In the genomic region with DNA sequence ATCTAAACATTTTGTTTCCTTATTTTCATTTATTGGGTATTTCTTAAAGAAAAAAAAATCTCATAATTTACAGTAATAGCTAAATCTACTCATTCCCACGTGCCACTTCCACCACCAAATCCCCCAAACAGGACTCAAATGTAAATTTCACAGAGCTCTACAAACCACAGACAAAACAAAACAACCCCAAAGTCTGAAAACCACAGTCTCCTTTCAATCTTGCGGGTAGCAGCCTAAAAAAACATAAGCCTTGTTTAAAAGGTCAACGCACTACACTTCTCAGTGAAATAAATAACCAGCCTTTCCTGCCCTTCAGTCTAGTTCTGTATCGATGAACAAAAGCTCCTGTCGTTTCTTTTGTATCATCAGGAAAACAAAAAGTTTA, we compare ENCODE assay signal across 8 cellular contexts.
A peak's percentile ranks its signal among the peaks of the same experiment; 100 is the strongest.
DNase-seq lines count a peak whose midpoint lies in the region; ATAC-seq, FAIRE-seq and TF ChIP-seq lines count a peak whose summit lies in the region.

No MANE protein-coding gene starts in this region.

- H3K27me3 ChIP-seq in right cardiac atrium (ENCODE audit: control insufficient read depth, insufficient read depth) = no peaks in the 10 kb centered on the region

- CTCF ChIA-PET in activated CD4-positive, alpha-beta T cell treated with anti-CD3 and anti-CD28 coated beads, Interleukin-2, amount 10 ng/mL, durations not matched to agents 7 days and 5 days (lab: Charles Lee) = interaction anchor here (0.8 to 5.4 kb wide), 10 partner anchors 9 to 141 kb away, joined by 3 to 51 read pairs (median 4); no protein-coding TSS in a partner anchor
- CTCF ChIA-PET in activated CD4-positive, alpha-beta memory T cell treated with anti-CD3 and anti-CD28 coated beads, Interleukin-2, amount 10 ng/mL, durations not matched to agents 7 days and 5 days (lab: Charles Lee) = interaction anchor here (0.6 to 6.0 kb wide), 18 partner anchors 11 to 413 kb away, joined by 3 to 93 read pairs (median 4); no protein-coding TSS in a partner anchor

- peaks cover 2% of the 10 kb centered on the region for H3K9me3 Mint-ChIP-seq in activated CD4-positive, alpha-beta T cell treated with anti-CD3 and anti-CD28 coated beads, Interleukin-2, amount 10 ng/mL, durations not matched to agents 7 days and 5 days
- no peaks in the 10 kb centered on the region for H3K9me3 Mint-ChIP-seq in activated CD4-positive, alpha-beta memory T cell treated with anti-CD3 and anti-CD28 coated beads, Interleukin-2, amount 10 ng/mL, durations not matched to agents 7 days and 5 days
- no peaks in the 10 kb centered on the region for H3K9me3 Mint-ChIP-seq in stimulated activated memory B cell treated with anti-CD40 and anti-IgM and Interleukin-4, amounts not matched to agents 10 μg/mL and 1 μg/mL and 100 μg/mL, for 72 hours

- WGBS in right cardiac atrium = 6% methylated on average over 5 of the region's 5 CpGs

- no peaks in the 10 kb centered on the region for H3K27me3 Mint-ChIP-seq in activated CD4-positive, alpha-beta T cell treated with anti-CD3 and anti-CD28 coated beads, Interleukin-2, amount 10 ng/mL, durations not matched to agents 7 days and 5 days
- no peaks in the 10 kb centered on the region for H3K27me3 Mint-ChIP-seq in activated CD4-positive, alpha-beta memory T cell treated with anti-CD3 and anti-CD28 coated beads, Interleukin-2, amount 10 ng/mL, durations not matched to agents 7 days and 5 days
- H3K27me3 Mint-ChIP-seq in stimulated activated memory B cell treated with anti-CD40 and anti-IgM and Interleukin-4, amounts not matched to agents 10 μg/mL and 1 μg/mL and 100 μg/mL, for 72 hours = no peaks in the 10 kb centered on the region

- peak overlapping the region; percentile 94 for H3K4me3 Mint-ChIP-seq in activated CD4-positive, alpha-beta T cell treated with anti-CD3 and anti-CD28 coated beads, Interleukin-2, amount 10 ng/mL, durations not matched to agents 7 days and 5 days
- H3K4me3 Mint-ChIP-seq in activated CD4-positive, alpha-beta memory T cell treated with anti-CD3 and anti-CD28 coated beads, Interleukin-2, amount 10 ng/mL, durations not matched to agents 7 days and 5 days = peak overlapping the region; percentile 86
- peak overlapping the region; percentile 94 for H3K4me3 Mint-ChIP-seq in stimulated activated memory B cell treated with anti-CD40 and anti-IgM and Interleukin-4, amounts not matched to agents 10 μg/mL and 1 μg/mL and 100 μg/mL, for 72 hours

- DNase-seq in activated CD4-positive, alpha-beta T cell treated with anti-CD3 and anti-CD28 coated beads, Interleukin-2, amount 10 ng/mL, durations not matched to agents 7 days and 5 days = peak; percentile 56
- DNase-seq in activated CD4-positive, alpha-beta T cell treated with anti-CD3 and anti-CD28 coated beads, Interleukin-2, amount 50 U/mL, for 48 hours = no peak
- DNase-seq in activated CD4-positive, alpha-beta memory T cell treated with anti-CD3 and anti-CD28 coated beads, Interleukin-2, amount 10 ng/mL, durations not matched to agents 7 days and 5 days = no peak
- no peak for DNase-seq in right cardiac atrium
- no peak for DNase-seq in RKO (ENCODE audit: low spot score)
- no peak for DNase-seq in D721Med (ENCODE audit: insufficient read length, low spot score)

- peak overlapping the region; percentile 28 for H3K27ac ChIP-seq in right cardiac atrium (ENCODE audit: low read length)

- no peak for FAIRE-seq in D721Med (lab: Jason Lieb, UNC)

- peak overlapping the region; percentile 97 for H3K27ac Mint-ChIP-seq in activated CD4-positive, alpha-beta T cell treated with anti-CD3 and anti-CD28 coated beads, Interleukin-2, amount 10 ng/mL, durations not matched to agents 7 days and 5 days
- peak overlapping the region; percentile 92 for H3K27ac Mint-ChIP-seq in activated CD4-positive, alpha-beta memory T cell treated with anti-CD3 and anti-CD28 coated beads, Interleukin-2, amount 10 ng/mL, durations not matched to agents 7 days and 5 days
- peak overlapping the region; percentile 94 for H3K27ac Mint-ChIP-seq in stimulated activated memory B cell treated with anti-CD40 and anti-IgM and Interleukin-4, amounts not matched to agents 10 μg/mL and 1 μg/mL and 100 μg/mL, for 72 hours

- TF ChIP-seq CTCF in D721Med (IDR thresholded peaks at IDR 0.05; ENCODE audit: insufficient read depth, missing control alignments) = no peak

- POLR2A ChIA-PET in activated CD4-positive, alpha-beta T cell treated with anti-CD3 and anti-CD28 coated beads, Interleukin-2, amount 10 ng/mL, durations not matched to agents 7 days and 5 days (lab: Charles Lee) = interaction anchor here (0.7 to 1.5 kb wide), 6 partner anchors 12 to 67 kb away, joined by 3 to 10 read pairs (median 4); no protein-coding TSS in a partner anchor
- POLR2A ChIA-PET in activated CD4-positive, alpha-beta memory T cell treated with anti-CD3 and anti-CD28 coated beads, Interleukin-2, amount 10 ng/mL, durations not matched to agents 7 days and 5 days (lab: Charles Lee) = interaction anchor here (0.9 to 7.8 kb wide), 15 partner anchors 8 to 296 kb away, joined by 3 to 211 read pairs (median 5); no protein-coding TSS in a partner anchor

- ATAC-seq in HG03097 (IDR thresholded peaks at IDR 0.05; ENCODE audit: low FRiP score, unreplicated experiment) (peak; percentile 43), right cardiac atrium (peak; percentile 12 to 52)
- ATAC-seq in stimulated activated memory B cell treated with anti-CD40 and anti-IgM and Interleukin-4, amounts not matched to agents 10 μg/mL and 1 μg/mL and 100 μg/mL, for 72 hours = peak; percentile 71

- H3K36me3 Mint-ChIP-seq in activated CD4-positive, alpha-beta T cell treated with anti-CD3 and anti-CD28 coated beads, Interleukin-2, amount 10 ng/mL, durations not matched to agents 7 days and 5 days (ENCODE audit: low read depth) = peaks cover 32% of the 10 kb centered on the region
- peaks cover 31% of the 10 kb centered on the region for H3K36me3 Mint-ChIP-seq in activated CD4-positive, alpha-beta memory T cell treated with anti-CD3 and anti-CD28 coated beads, Interleukin-2, amount 10 ng/mL, durations not matched to agents 7 days and 5 days (ENCODE audit: low read depth)
- H3K36me3 Mint-ChIP-seq in stimulated activated memory B cell treated with anti-CD40 and anti-IgM and Interleukin-4, amounts not matched to agents 10 μg/mL and 1 μg/mL and 100 μg/mL, for 72 hours = no peaks in the 10 kb centered on the region

- H3K4me1 Mint-ChIP-seq in activated CD4-positive, alpha-beta T cell treated with anti-CD3 and anti-CD28 coated beads, Interleukin-2, amount 10 ng/mL, durations not matched to agents 7 days and 5 days = peaks cover 68% of the 10 kb centered on the region
- peaks cover 57% of the 10 kb centered on the region for H3K4me1 Mint-ChIP-seq in activated CD4-positive, alpha-beta memory T cell treated with anti-CD3 and anti-CD28 coated beads, Interleukin-2, amount 10 ng/mL, durations not matched to agents 7 days and 5 days
- peaks cover 49% of the 10 kb centered on the region for H3K4me1 Mint-ChIP-seq in stimulated activated memory B cell treated with anti-CD40 and anti-IgM and Interleukin-4, amounts not matched to agents 10 μg/mL and 1 μg/mL and 100 μg/mL, for 72 hours

- intact Hi-C loops in right cardiac atrium (cut with DNase I) = no loop called here

- peak overlapping the region; percentile 32 for H3K4me3 ChIP-seq in right cardiac atrium (ENCODE audit: low read length)

- no peaks in the 10 kb centered on the region for H3K9me3 ChIP-seq in right cardiac atrium (ENCODE audit: control insufficient read depth, low read length)

- H3K4me1 ChIP-seq in right cardiac atrium (ENCODE audit: control insufficient read depth, insufficient read depth, low read length) = peaks cover 12% of the 10 kb centered on the region
